Comparison of ENCODE assay signal across 22 cellular contexts in the genomic region with DNA sequence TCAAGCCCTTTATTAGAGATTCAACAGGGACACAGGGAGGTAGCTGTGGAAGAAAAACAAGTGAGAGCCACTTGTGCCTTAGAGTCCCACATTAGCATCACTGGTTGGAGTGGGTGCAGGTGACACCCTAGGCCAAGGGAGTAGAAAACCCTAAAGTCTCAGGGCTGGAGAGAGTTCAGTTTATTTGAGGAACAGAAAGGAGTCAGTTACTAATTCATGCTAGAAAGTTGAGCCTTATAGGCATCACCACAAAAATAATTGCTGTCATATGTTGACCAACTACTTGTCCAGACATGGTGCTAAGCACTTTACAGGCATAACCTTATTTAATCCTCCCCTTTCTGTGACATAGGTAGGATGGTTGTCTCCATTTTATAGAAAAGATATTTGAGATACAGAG. TPM values are rescaled to one million over a fixed set of nuclear protein-coding genes. Genes with fewer than 3 reads are reported as not detected.
DNase-seq lines count a peak whose midpoint lies in the region; ATAC-seq lines count a peak whose summit lies in the region.
"Had no signal": no experiment of that assay in that cellular context is flagged by ENCODE, and none has a peak within 500 bp of the region (broad histone marks: within the 10 kb centered on the region; RNA-seq: fewer than 3 reads in every experiment).

No MANE protein-coding gene starts in this region.

- DNase-seq in stimulated activated effector memory CD8-positive, alpha-beta T cell treated with anti-CD3 and anti-CD28 coated beads, Interleukin-12 subunit alpha, Interleukin-12 subunit beta, amount 100 ng/mL, for 72 hours (ENCODE audit: low spot score in 2 of 2): no peak
- no peak for DNase-seq in activated CD4-positive, alpha-beta T cell treated with anti-CD3 and anti-CD28 coated beads for 36 hours
- DNase-seq in NCI-H524 (lab: John Stamatoyannopoulos, UW): no peak
- DNase-seq: 8988T; ACHN; AML-193; BE2C; CD4-positive, alpha-beta T cell; CD8-positive, alpha-beta memory T cell; DMS 273 treated with DMSO at 0.1 percent for 48 hours; DMS79; EL; GDM1; GOT3; HCEC 1CT had no signal

- no peaks in the 10 kb centered on the region for H3K4me1 Mint-ChIP-seq in stimulated activated effector memory CD8-positive, alpha-beta T cell treated with anti-CD3 and anti-CD28 coated beads, Interleukin-12 subunit alpha, Interleukin-12 subunit beta, amount 100 ng/mL, for 72 hours
- H3K4me1 Mint-ChIP-seq in activated CD4-positive, alpha-beta T cell treated with anti-CD3 and anti-CD28 coated beads for 36 hours: no peaks in the 10 kb centered on the region
- no peaks in the 10 kb centered on the region for H3K4me1 Mint-ChIP-seq in stimulated activated memory B cell treated with anti-CD40 and anti-IgM and Interleukin-4, amounts not matched to agents 10 μg/mL and 1 μg/mL and 100 μg/mL, for 72 hours
- H3K4me1 Mint-ChIP-seq: CD14-positive monocyte; CD8-positive, alpha-beta memory T cell had no signal

- CTCF ChIA-PET in activated CD4-positive, alpha-beta T cell treated with anti-CD3 and anti-CD28 coated beads for 36 hours (lab: Charles Lee): no interaction called here

- H3K4me3 Mint-ChIP-seq in stimulated activated effector memory CD8-positive, alpha-beta T cell treated with anti-CD3 and anti-CD28 coated beads, Interleukin-12 subunit alpha, Interleukin-12 subunit beta, amount 100 ng/mL, for 72 hours: no peak overlapping the region
- no peak overlapping the region for H3K4me3 Mint-ChIP-seq in activated CD4-positive, alpha-beta T cell treated with anti-CD3 and anti-CD28 coated beads for 36 hours
- no peak overlapping the region for H3K4me3 Mint-ChIP-seq in stimulated activated memory B cell treated with anti-CD40 and anti-IgM and Interleukin-4, amounts not matched to agents 10 μg/mL and 1 μg/mL and 100 μg/mL, for 72 hours
- H3K4me3 Mint-ChIP-seq: CD14-positive monocyte; CD4-positive, alpha-beta T cell; CD8-positive, alpha-beta memory T cell had no signal

- intact Hi-C loops in activated CD4-positive, alpha-beta T cell treated with anti-CD3 and anti-CD28 coated beads for 36 hours (cut with DNase I, micrococcal nuclease): no loop called here

- ATAC-seq in GM18511 (IDR thresholded peaks at IDR 0.05; ENCODE audit: unreplicated experiment) (peak; percentile 51), GM19351 (IDR thresholded peaks at IDR 0.05; ENCODE audit: unreplicated experiment) (peak; percentile 67), HG03025 (IDR thresholded peaks at IDR 0.05; ENCODE audit: low FRiP score, unreplicated experiment) (peak; percentile 51)
- ATAC-seq in stimulated activated effector memory CD8-positive, alpha-beta T cell treated with anti-CD3 and anti-CD28 coated beads, Interleukin-12 subunit alpha, Interleukin-12 subunit beta, amount 100 ng/mL, for 72 hours: no peak
- no peak for ATAC-seq in activated CD4-positive, alpha-beta T cell treated with anti-CD3 and anti-CD28 coated beads for 36 hours
- no peak for ATAC-seq in stimulated activated memory B cell treated with anti-CD40 and anti-IgM and Interleukin-4, amounts not matched to agents 10 μg/mL and 1 μg/mL and 100 μg/mL, for 72 hours
- ATAC-seq: A549, GM12878 had no signal

- H3K27ac Mint-ChIP-seq in stimulated activated effector memory CD8-positive, alpha-beta T cell treated with anti-CD3 and anti-CD28 coated beads, Interleukin-12 subunit alpha, Interleukin-12 subunit beta, amount 100 ng/mL, for 72 hours: peak overlapping the region; percentile 56
- H3K27ac Mint-ChIP-seq in activated CD4-positive, alpha-beta T cell treated with anti-CD3 and anti-CD28 coated beads for 36 hours: no peak overlapping the region
- no peak overlapping the region for H3K27ac Mint-ChIP-seq in stimulated activated memory B cell treated with anti-CD40 and anti-IgM and Interleukin-4, amounts not matched to agents 10 μg/mL and 1 μg/mL and 100 μg/mL, for 72 hours
- H3K27ac Mint-ChIP-seq: CD14-positive monocyte; CD4-positive, alpha-beta T cell had no signal

- no peaks in the 10 kb centered on the region for H3K36me3 Mint-ChIP-seq in stimulated activated effector memory CD8-positive, alpha-beta T cell treated with anti-CD3 and anti-CD28 coated beads, Interleukin-12 subunit alpha, Interleukin-12 subunit beta, amount 100 ng/mL, for 72 hours
- no peaks in the 10 kb centered on the region for H3K36me3 Mint-ChIP-seq in activated CD4-positive, alpha-beta T cell treated with anti-CD3 and anti-CD28 coated beads for 36 hours (ENCODE audit: low read depth)
- H3K36me3 Mint-ChIP-seq in stimulated activated memory B cell treated with anti-CD40 and anti-IgM and Interleukin-4, amounts not matched to agents 10 μg/mL and 1 μg/mL and 100 μg/mL, for 72 hours: no peaks in the 10 kb centered on the region
- H3K36me3 Mint-ChIP-seq: CD14-positive monocyte; CD8-positive, alpha-beta memory T cell had no signal

- H3K27me3 Mint-ChIP-seq in activated CD4-positive, alpha-beta T cell treated with anti-CD3 and anti-CD28 coated beads for 36 hours: no peaks in the 10 kb centered on the region
- H3K27me3 Mint-ChIP-seq in stimulated activated memory B cell treated with anti-CD40 and anti-IgM and Interleukin-4, amounts not matched to agents 10 μg/mL and 1 μg/mL and 100 μg/mL, for 72 hours: no peaks in the 10 kb centered on the region
- H3K27me3 Mint-ChIP-seq: CD4-positive, alpha-beta T cell; CD8-positive, alpha-beta memory T cell had no signal

- no peaks in the 10 kb centered on the region for H3K9me3 Mint-ChIP-seq in stimulated activated effector memory CD8-positive, alpha-beta T cell treated with anti-CD3 and anti-CD28 coated beads, Interleukin-12 subunit alpha, Interleukin-12 subunit beta, amount 100 ng/mL, for 72 hours
- H3K9me3 Mint-ChIP-seq in activated CD4-positive, alpha-beta T cell treated with anti-CD3 and anti-CD28 coated beads for 36 hours (ENCODE audit: low read depth): no peaks in the 10 kb centered on the region
- no peaks in the 10 kb centered on the region for H3K9me3 Mint-ChIP-seq in stimulated activated memory B cell treated with anti-CD40 and anti-IgM and Interleukin-4, amounts not matched to agents 10 μg/mL and 1 μg/mL and 100 μg/mL, for 72 hours
- H3K9me3 Mint-ChIP-seq: CD4-positive, alpha-beta T cell; CD8-positive, alpha-beta memory T cell had no signal

- POLR2A ChIA-PET in activated CD4-positive, alpha-beta T cell treated with anti-CD3 and anti-CD28 coated beads for 36 hours (lab: Charles Lee): no interaction called here

RNA-seq across cellular contexts. Expression of a gene that starts 20.9 kb away (rescaled TPM):
- 10 to 100 TPM; 32.0 to 32.1 TPM for total RNA-seq in activated CD4-positive, alpha-beta T cell treated with anti-CD3 and anti-CD28 coated beads for 36 hours

Comparison
In these comparisons a context has a peak if more than half of its experiments do, and no peak if none do; other contexts are left out.
1. ATAC-seq: peak in GM18511 (single experiment), GM19351 (single experiment) and HG03025 (single experiment); none in stimulated activated effector memory CD8-positive, alpha-beta T cell treated with anti-CD3 and anti-CD28 coated beads, Interleukin-12 subunit alpha, Interleukin-12 subunit beta, amount 100 ng/mL, for 72 hours (single experiment), activated CD4-positive, alpha-beta T cell treated with anti-CD3 and anti-CD28 coated beads for 36 hours (single experiment) and stimulated activated memory B cell treated with anti-CD40 and anti-IgM and Interleukin-4, amounts not matched to agents 10 μg/mL and 1 μg/mL and 100 μg/mL, for 72 hours (single experiment).